ENCODE assay signal across 8 cellular contexts in genomic region chr1:63322248-63322943, GRCh38. TPM values are rescaled to one million over a fixed set of nuclear protein-coding genes. Genes with fewer than 3 reads are reported as not detected.
DNase-seq lines count a peak whose midpoint lies in the region; ATAC-seq and TF ChIP-seq lines count a peak whose summit lies in the region.

FOXD3 (plus strand) TSS chr1:63322567; CDS start chr1:63323059, 492 bp downstream.

- H3F3A ChIP-seq in SU-DHL-6 (ENCODE audit: insufficient read depth), result peaks cover 12% of the 10 kb centered on the region; the same call in 1 of the 2 replicates

- no peak for DNase-seq in effector memory CD4-positive, alpha-beta T cell
- DNase-seq in vagina (ENCODE audit: extremely low spot score in 2 of 2), result no peak

- ATAC-seq in GM18907 (IDR thresholded peaks at IDR 0.05; ENCODE audit: unreplicated experiment) (peak; percentile 48), GM18505 (IDR thresholded peaks at IDR 0.05; ENCODE audit: unreplicated experiment) (no peak)

- intact Hi-C loops in vagina (cut with DNase I), result no loop called here

- H3K9ac ChIP-seq in HUES48 (ENCODE audit: low read depth, low read length), result peak within 1 kb of the TSS; percentile 54; the same call in 1 of the 2 replicates
- peak within 1 kb of the TSS; percentile 37; the same call in 1 of the 2 replicates for H3K9ac ChIP-seq in SU-DHL-6 (ENCODE audit: low read length)

- peak within 1 kb of the TSS; percentile 59 for H3K4me2 ChIP-seq in SU-DHL-6 (ENCODE audit: low read depth, low read length, poor library complexity, severe bottlenecking)

- H3K36me3 ChIP-seq in HUES48 (ENCODE audit: control insufficient read depth, insufficient read depth, low read length), result no peaks in the 10 kb centered on the region
- H3K36me3 ChIP-seq in SU-DHL-6 (ENCODE audit: low read length), result no peaks in the 10 kb centered on the region
- no peaks in the 10 kb centered on the region for H3K36me3 ChIP-seq in effector memory CD4-positive, alpha-beta T cell (ENCODE audit: control insufficient read depth, insufficient read depth, low read length)
- H3K36me3 ChIP-seq in vagina, result no peaks in the 10 kb centered on the region

- no peak for TF ChIP-seq POLR2A in vagina (IDR thresholded peaks at IDR 0.05)
- no peak for TF ChIP-seq POLR2A in GM18505 (IDR thresholded peaks at IDR 0.05; ENCODE audit: borderline replicate concordance, extremely low read depth, insufficient read depth, insufficient read length)

- no peaks in the 10 kb centered on the region for H3K79me2 ChIP-seq in SU-DHL-6 (ENCODE audit: insufficient read depth, low read length)

- H3K27me3 ChIP-seq in HUES48 (ENCODE audit: control insufficient read depth, insufficient read depth, low read length), result peaks cover 81% of the 10 kb centered on the region
- no peaks in the 10 kb centered on the region for H3K27me3 ChIP-seq in SU-DHL-6 (ENCODE audit: low read length)
- H3K27me3 ChIP-seq in effector memory CD4-positive, alpha-beta T cell (replicated peaks; ENCODE audit: control insufficient read depth, insufficient read depth, low read length, poor library complexity, severe bottlenecking), result peaks cover 90% of the 10 kb centered on the region
- peaks cover 93% of the 10 kb centered on the region for H3K27me3 ChIP-seq in mononuclear cell (ENCODE audit: insufficient read depth, low read length)
- H3K27me3 ChIP-seq in vagina, result peaks cover 59% of the 10 kb centered on the region

- H3K4me1 ChIP-seq in HUES48 (ENCODE audit: control insufficient read depth, insufficient read depth, low read length) (peaks cover 51% of the 10 kb centered on the region), mononuclear cell (ENCODE audit: insufficient read depth, low read length) (peaks cover 64% of the 10 kb centered on the region), vagina (peaks cover 35% of the 10 kb centered on the region)
- peaks cover 25% of the 10 kb centered on the region for H3K4me1 ChIP-seq in effector memory CD4-positive, alpha-beta T cell (ENCODE audit: control insufficient read depth, insufficient read depth, low read length, poor library complexity, severe bottlenecking)

- H3K27ac ChIP-seq in C4-2B, result peak within 1 kb of the TSS; percentile 13; the same call in 1 of the 2 replicates
- peak within 1 kb of the TSS; percentile 90 for H3K27ac ChIP-seq in HUES48 (ENCODE audit: low read depth, low read length)
- H3K27ac ChIP-seq in SU-DHL-6 (ENCODE audit: low read depth, low read length), result no peak within 1 kb of the TSS
- no peak within 1 kb of the TSS for H3K27ac ChIP-seq in effector memory CD4-positive, alpha-beta T cell (ENCODE audit: insufficient read depth, low read length, poor library complexity, severe bottlenecking)
- no peak within 1 kb of the TSS for H3K27ac ChIP-seq in vagina

- H3K9me3 ChIP-seq in HUES48 (ENCODE audit: control insufficient read depth, insufficient read depth, low read length) (no peaks in the 10 kb centered on the region), SU-DHL-6 (ENCODE audit: insufficient read depth, low read length) (no peaks in the 10 kb centered on the region), mononuclear cell (ENCODE audit: low read depth, low read length) (no peaks in the 10 kb centered on the region), vagina (no peaks in the 10 kb centered on the region)
- peaks cover 17% of the 10 kb centered on the region for H3K9me3 ChIP-seq in effector memory CD4-positive, alpha-beta T cell (ENCODE audit: control insufficient read depth, low read length)

- H2AFZ ChIP-seq in SU-DHL-6 (ENCODE audit: low read depth, low read length, severe bottlenecking), result peak within 1 kb of the TSS; percentile 62

- H3K4me3 ChIP-seq in HUES48 (ENCODE audit: low read depth, low read length) (peak within 1 kb of the TSS; percentile 81), SU-DHL-6 (ENCODE audit: insufficient read depth, low read length, poor library complexity, severe bottlenecking) (peak within 1 kb of the TSS; percentile 42), mononuclear cell (ENCODE audit: low read length) (peak within 1 kb of the TSS; percentile 34), vagina (peak within 1 kb of the TSS; percentile 45 to 69)
- H3K4me3 ChIP-seq in effector memory CD4-positive, alpha-beta T cell (ENCODE audit: insufficient read depth, low read depth, low read length, poor library complexity, severe bottlenecking), result peak within 1 kb of the TSS; percentile 53

- no peaks in the 10 kb centered on the region for H4K20me1 ChIP-seq in SU-DHL-6 (ENCODE audit: low read depth, low read length)

- no peak for TF ChIP-seq CTCF in C4-2B (conservative IDR thresholded peaks at IDR 0.05)
- TF ChIP-seq CTCF in SU-DHL-6 (IDR thresholded peaks at IDR 0.05; ENCODE audit: insufficient read depth, low read length, poor library complexity, severe bottlenecking), result no peak
- TF ChIP-seq CTCF in vagina (IDR thresholded peaks at IDR 0.05), result no peak

- H3K9me2 ChIP-seq in SU-DHL-6 (replicated peaks; ENCODE audit: insufficient read depth, low read length), result no peaks in the 10 kb centered on the region

RNA-seq across cellular contexts. Expression of gene FOXD3, which starts in this region (rescaled TPM):
- not detected for total RNA-seq in mononuclear cell
- total RNA-seq in vagina, result not detected

Comparison
In these comparisons a context has a peak if more than half of its experiments do, and no peak if none do; other contexts are left out.
1. H3K27ac ChIP-seq: peak in C4-2B (single experiment) and HUES48 (single experiment); none in SU-DHL-6 (single experiment), effector memory CD4-positive, alpha-beta T cell (single experiment) and vagina (single experiment).
2. Peak in every context shown above with its lines, with median percentiles within 50 percentile points of each other: H3K4me3 ChIP-seq.